16 cellular contexts compared by ENCODE assay signal in the genomic region with DNA sequence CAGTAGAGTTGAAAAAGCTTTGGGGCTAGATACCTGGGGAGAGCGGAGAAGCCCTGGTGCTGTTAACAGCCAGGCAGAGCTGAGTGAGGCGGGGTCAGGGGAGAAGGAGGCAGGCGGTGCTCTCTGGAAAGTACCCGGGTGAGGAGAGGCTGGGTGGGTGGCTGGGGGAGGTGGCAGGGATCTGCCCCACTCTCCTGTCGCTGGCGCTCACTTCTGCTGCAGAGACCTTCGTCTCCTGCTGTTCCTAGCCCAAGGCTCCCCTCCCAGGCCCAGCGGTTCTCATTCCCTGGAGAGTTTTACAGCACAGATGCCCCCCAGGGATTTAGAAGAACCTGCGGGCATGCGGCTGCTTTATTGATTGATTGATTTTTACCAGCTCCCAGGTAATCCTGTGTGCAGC.
DNase-seq lines count a peak whose midpoint lies in the region; ATAC-seq, FAIRE-seq and TF ChIP-seq lines count a peak whose summit lies in the region.
"Had no signal": no experiment of that assay in that cellular context is flagged by ENCODE, and none has a peak within 500 bp of the region (broad histone marks: within the 10 kb centered on the region; RNA-seq: fewer than 3 reads in every experiment).

No MANE protein-coding gene starts in this region.

- no peak overlapping the region for H4K5ac ChIP-seq in H1 (ENCODE audit: insufficient read length, low read depth, low read length)

- TF ChIP-seq EP300 in H1 (IDR thresholded peaks at IDR 0.05; ENCODE audit: borderline replicate concordance in 1 of 2, low read depth in 2 of 2, low read length in 2 of 2) (no peak), transverse colon (IDR thresholded peaks at IDR 0.05; ENCODE audit: low read depth) (no peak)

- no peak overlapping the region for H2BK20ac ChIP-seq in H1 (ENCODE audit: low read length)

- no peak overlapping the region for H4K91ac ChIP-seq in H1 (replicated peaks; ENCODE audit: insufficient read length, low read length)

- H3K18ac ChIP-seq in H1 (ENCODE audit: extremely low read depth, low read length), result peak overlapping the region; percentile 71

- H2AFZ ChIP-seq in H1 (ENCODE audit: low read length), result 0 out of 2 replicates have a peak overlapping the region, but pooled peaks have one; percentile 64

- H3K4me2 ChIP-seq in H1 (ENCODE audit: insufficient read depth in 1 of 2, low read depth in 2 of 2, low read length in 2 of 2), result no peak overlapping the region; a peak in 1 of 4 replicates

- no peak overlapping the region for H3K14ac ChIP-seq in H1 (ENCODE audit: insufficient read length)

- no peak overlapping the region for H2BK5ac ChIP-seq in H1 (ENCODE audit: low read depth, low read length)

- no peak overlapping the region for H3K27ac ChIP-seq in HEK293 (ENCODE audit: extremely low read depth, low read depth, low read length)
- H3K27ac ChIP-seq in H1 (ENCODE audit: low read depth, low read length), result no peak overlapping the region
- peak overlapping the region; percentile 76 to 79 for H3K27ac ChIP-seq in mucosa of rectum (ENCODE audit: low read depth in 2 of 2, low read length in 2 of 2)
- peak overlapping the region; percentile 81 to 91 (median 86) for H3K27ac ChIP-seq in transverse colon
- H3K27ac ChIP-seq: SJCRH30 had no signal

- TF ChIP-seq POLR2A in H1 (IDR thresholded peaks at IDR 0.05; ENCODE audit: control extremely low read depth in 1 of 2, low read depth in 2 of 2, low read length in 2 of 2) (no peak), transverse colon (IDR thresholded peaks at IDR 0.05) (no peak)

- H3K23ac ChIP-seq in H1 (ENCODE audit: insufficient read length), result no peak overlapping the region

- no peaks in the 10 kb centered on the region for H3K79me2 ChIP-seq in H1 (ENCODE audit: control insufficient read depth in 1 of 2, insufficient read depth in 2 of 2, low read length in 2 of 2)

- WGBS in H1 (ENCODE audit: extremely low coverage in 1 of 2, insufficient coverage in 1 of 2, insufficient read length in 1 of 2, insufficient replicate concordance in 2 of 2, low coverage in 1 of 2, low lambda C conversion rate in 2 of 2, missing lambda C conversion rate in 1 of 2), 2 experiments, result 81% methylated on average over 4 of the region's 10 CpGs; no CpG with 5 or more reads in 1 of the 2 experiments
- WGBS in transverse colon (ENCODE audit: low coverage in 1 of 2), 2 donors, result 44 to 57% methylated on average over 2 to 10 of the region's 10 CpGs

- H3K9me3 ChIP-seq in HEK293 (ENCODE audit: control insufficient read depth, insufficient read depth, low read depth, low read length) (no peaks in the 10 kb centered on the region), H1 (ENCODE audit: insufficient read depth in 2 of 2, low read depth in 1 of 2, low read length in 1 of 2) (no peaks in the 10 kb centered on the region), mucosa of rectum (ENCODE audit: control insufficient read depth in 2 of 2, low read length in 2 of 2) (no peaks in the 10 kb centered on the region), transverse colon (no peaks in the 10 kb centered on the region)
- H3K9me3 ChIP-seq: SJCRH30 had no signal

- in situ Hi-C loops in transverse colon (cut with MboI; ENCODE audit: low pct_ligation_motif_present in 1 of 4, low pct_unique_long_range_greater_than_20kb in 1 of 4, low sequenced_read_pairs in 3 of 4), result no loop called here

- intact Hi-C loops in transverse colon (cut with DNase I; ENCODE audit: low total_unique reads), result loop anchor here (5.0 kb wide), 2 partner anchors 44 to 96 kb away; no protein-coding TSS in a partner anchor

- H2BK120ac ChIP-seq in H1 (replicated peaks; ENCODE audit: low read depth, low read length), result no peak overlapping the region

- POLR2A ChIA-PET in HEK293 (lab: Yijun Ruan, JAX), result no interaction called here
- POLR2A ChIA-PET in H1 (lab: Charles Lee; ENCODE audit: partially characterized antibody), result no interaction called here

- no peaks in the 10 kb centered on the region for H3K23me2 ChIP-seq in H1 (ENCODE audit: low read depth, low read length)

- no peak overlapping the region for H3K56ac ChIP-seq in H1 (replicated peaks; ENCODE audit: insufficient read length, low read depth, low read length)

- H2AK5ac ChIP-seq in H1 (ENCODE audit: low read depth, low read length), result no peak overlapping the region

- no peak overlapping the region for H3K4ac ChIP-seq in H1 (replicated peaks; ENCODE audit: insufficient read length, low read depth, low read length)

- H3K36me3 ChIP-seq in HEK293 (ENCODE audit: control insufficient read depth in 2 of 2, insufficient read depth in 1 of 2, low read length in 2 of 2) (no peaks in the 10 kb centered on the region), H1 (ENCODE audit: control insufficient read depth in 2 of 4, insufficient read depth in 4 of 4, low read length in 3 of 4) (no peaks in the 10 kb centered on the region), mucosa of rectum (ENCODE audit: control insufficient read depth in 2 of 2, insufficient read depth in 2 of 2, low read length in 2 of 2) (no peaks in the 10 kb centered on the region), transverse colon (no peaks in the 10 kb centered on the region)
- H3K36me3 ChIP-seq: SJCRH30 had no signal

- ATAC-seq in HG03571 (IDR thresholded peaks at IDR 0.05; ENCODE audit: unreplicated experiment), result no peak

- no peak for TF ChIP-seq CTCF in HEK293 (tag by site-specific recombination; IDR thresholded peaks at IDR 0.05)
- no peak for TF ChIP-seq CTCF in H1 (IDR thresholded peaks at IDR 0.05; ENCODE audit: control extremely low read depth in 1 of 3, insufficient read depth in 1 of 3, low read depth in 1 of 3, low read length in 3 of 3)
- no peak for TF ChIP-seq CTCF in transverse colon (IDR thresholded peaks at IDR 0.05)

- DNase-seq in H1 (ENCODE audit: low read depth in 1 of 2, low spot score in 2 of 2) (no peak), transverse colon (no peak), NCI-H187 treated with DMSO at 0.1 percent for 48 hours (lab: John Stamatoyannopoulos, UW) (no peak)
- no peak for DNase-seq in activated CD4-positive, alpha-beta T cell treated with anti-CD3 and anti-CD28 coated beads for 48 hours
- DNase-seq: C1 segment of cervical spinal cord; DMS 273 treated with DMSO at 0.1 percent for 48 hours; Kasumi-1; MM.1S; NCI-H1105; NCI-H187; NCI-H69; NK-92 treated with Interleukin-12 subunit alpha and Interleukin-12 subunit beta, amount 100 ng/mL, for 24 hours; SJCRH30 had no signal

- H3K79me1 ChIP-seq in H1 (ENCODE audit: low read depth, low read length), result no peaks in the 10 kb centered on the region

- CTCF ChIA-PET in HEK293 (lab: Yijun Ruan, JAX), result interaction anchor here (0.7 kb wide), 1 partner anchor 127 kb away, joined by 3 read pairs; no protein-coding TSS in a partner anchor
- CTCF ChIA-PET in H1 (lab: Charles Lee; ENCODE audit: partially characterized antibody), result no interaction called here

- H3K4me1 ChIP-seq in HEK293 (ENCODE audit: control insufficient read depth, insufficient read depth, low read length) (no peaks in the 10 kb centered on the region; the same call in 1 of the 2 replicates), H1 (replicated peaks in 1 of 4; ENCODE audit: control insufficient read depth in 3 of 4, insufficient read depth in 4 of 4, low read length in 3 of 4) (peaks cover 2 to 12% (median 5%) of the 10 kb centered on the region in 4 experiments; a peak in 5 of 7 replicates), mucosa of rectum (ENCODE audit: control insufficient read depth in 2 of 2, insufficient read depth in 2 of 2, low read length in 2 of 2) (no peaks in the 10 kb centered on the region), transverse colon (peaks cover 0 to 16% (median 10%) of the 10 kb centered on the region in 4 donors)

- H4K8ac ChIP-seq in H1 (ENCODE audit: extremely low read depth, insufficient read depth, low read length), result no peak overlapping the region

- no peaks in the 10 kb centered on the region; a peak in 1 of 7 replicates for H3K27me3 ChIP-seq in H1 (replicated peaks in 1 of 4; ENCODE audit: control insufficient read depth in 3 of 4, extremely low read depth in 1 of 4, insufficient read depth in 3 of 4, low read length in 3 of 4)
- peaks cover 10 to 14% of the 10 kb centered on the region in 2 donors for H3K27me3 ChIP-seq in mucosa of rectum (ENCODE audit: control insufficient read depth in 2 of 2, insufficient read depth in 2 of 2, low read length in 2 of 2)
- peaks cover 47% of the 10 kb centered on the region for H3K27me3 ChIP-seq in transverse colon
- H3K27me3 ChIP-seq: SJCRH30 had no signal

- no peak for FAIRE-seq in H1 (lab: Jason Lieb, UNC)

- TF ChIP-seq RAD21 in H1 (IDR thresholded peaks at IDR 0.05 in 1 of 2, conservative IDR thresholded peaks at IDR 0.05 in 1 of 2; ENCODE audit: low read depth in 2 of 2, low read length in 2 of 2), result no peak

- H3K4me3 ChIP-seq in HEK293 (ENCODE audit: low read depth, low read length) (no peak overlapping the region), H1 (ENCODE audit: extremely low read depth in 1 of 4, insufficient read depth in 2 of 4, low read depth in 3 of 4, low read length in 4 of 4) (no peak overlapping the region), mucosa of rectum (ENCODE audit: low read length in 2 of 2) (no peak overlapping the region), transverse colon (no peak overlapping the region)
- H3K4me3 ChIP-seq: SJCRH30 had no signal

- H2BK15ac ChIP-seq in H1 (ENCODE audit: low read length), result 0 out of 2 replicates have a peak overlapping the region, but pooled peaks have one; percentile 29

- H4K20me1 ChIP-seq in H1 (replicated peaks in 1 of 2; ENCODE audit: control insufficient read depth in 1 of 2, insufficient read depth in 2 of 2, low read length in 2 of 2), result no peaks in the 10 kb centered on the region

- H3K9ac ChIP-seq in H1 (replicated peaks in 1 of 4; ENCODE audit: extremely low read depth in 1 of 4, low read depth in 3 of 4, low read length in 3 of 4), result no peak overlapping the region
- H3K9ac ChIP-seq in mucosa of rectum (ENCODE audit: low read depth in 1 of 2, low read length in 2 of 2), result no peak overlapping the region

- no peak overlapping the region for H2BK12ac ChIP-seq in H1 (ENCODE audit: low read depth, low read length)

TF ChIP-seq in HEK293, 187 proteins besides CTCF, POLR2A, EP300 and RAD21:
- peak; percentile 55 for TF ChIP-seq ZNF341 (tag by site-specific recombination; IDR thresholded peaks at IDR 0.05; ENCODE audit: low read depth)
- TF ChIP-seq ZIC2 (tag by site-specific recombination; IDR thresholded peaks at IDR 0.05), result peak; percentile 69
- TF ChIP-seq GLIS1 (tag by site-specific recombination; IDR thresholded peaks at IDR 0.05), result no peak

TF ChIP-seq in H1, 55 proteins besides CTCF, POLR2A, EP300 and RAD21 (continues in another document):
- TF ChIP-seq RNF2 (IDR thresholded peaks at IDR 0.05; ENCODE audit: borderline replicate concordance, low read depth, low read length, missing control alignments, poor library complexity, severe bottlenecking) (no peak), KDM5A (IDR thresholded peaks at IDR 0.05; ENCODE audit: low read length) (no peak), ZNF274 (IDR thresholded peaks at IDR 0.05; ENCODE audit: borderline replicate concordance, extremely low read depth, low read length) (no peak)

Comparison
In these comparisons a context has a peak if more than half of its experiments do, and no peak if none do; other contexts are left out.
1. H3K27ac ChIP-seq: peak in mucosa of rectum (2 of 2) and transverse colon (4 of 4); none in HEK293 (single experiment) and H1 (single experiment).